ENCODE assay signal across 9 cellular contexts in genomic region chr7:121330053-121330833, GRCh38. TPM values are rescaled to one million over a fixed set of nuclear protein-coding genes. Genes with fewer than 3 reads are reported as not detected.
DNase-seq lines count a peak whose midpoint lies in the region; ATAC-seq, FAIRE-seq and TF ChIP-seq lines count a peak whose summit lies in the region.
"Had no signal": no experiment of that assay in that cellular context is flagged by ENCODE, and none has a peak within 500 bp of the region (broad histone marks: within the 10 kb centered on the region; RNA-seq: fewer than 3 reads in every experiment).

No MANE protein-coding gene starts in this region.

- peak overlapping the region; percentile 66 to 80 (median 71) for H3K4me3 ChIP-seq in BLaER1 treated with 17β-estradiol and CSF1 and Interleukin-3, amounts not matched to agents 10 nM and 100 nM
- peak overlapping the region; percentile 78 for H3K4me3 ChIP-seq in HUES6 (ENCODE audit: low read depth, low read length)
- H3K4me3 ChIP-seq in K562, result peak overlapping the region; percentile 7; the same call in 1 of the 2 replicates
- H3K4me3 ChIP-seq in lower lobe of right lung, result peak overlapping the region; percentile 36
- peak overlapping the region; percentile 30 for H3K4me3 ChIP-seq in upper lobe of right lung
- H3K4me3 ChIP-seq in OCI-LY7 (ENCODE audit: low read depth, low read length, poor library complexity, severe bottlenecking), result no peak overlapping the region

- peak overlapping the region; percentile 68 to 83 (median 81) for H3K9ac ChIP-seq in BLaER1 treated with 17β-estradiol and CSF1 and Interleukin-3, amounts not matched to agents 10 nM and 100 nM
- H3K9ac ChIP-seq in HUES6 (ENCODE audit: low read length), result no peak overlapping the region
- peak overlapping the region in 1 of 2 experiments; percentile 31; a peak in 1 of 4 replicates for H3K9ac ChIP-seq in K562 (ENCODE audit: insufficient read depth in 1 of 2, low read depth in 2 of 2, low read length in 2 of 2)

- in situ Hi-C loops in K562 (cut with MboI), result no loop called here

- no peak for TF ChIP-seq EP300 in K562 (IDR thresholded peaks at IDR 0.05; ENCODE audit: low read length)

- no peaks in the 10 kb centered on the region for H3K9me2 ChIP-seq in OCI-LY7 (ENCODE audit: insufficient read depth, low read length)

- TF ChIP-seq RAD21 in K562 (CRISPR knock-in tag; conservative IDR thresholded peaks at IDR 0.05 in 1 of 2, IDR thresholded peaks at IDR 0.05 in 1 of 2), result no peak

- peaks cover 71 to 91% (median 79%) of the 10 kb centered on the region in 11 experiments for H3K27me3 ChIP-seq in BLaER1 treated with 17β-estradiol and CSF1 and Interleukin-3, amounts not matched to agents 10 nM and 100 nM
- H3K27me3 ChIP-seq in HUES6 (ENCODE audit: control insufficient read depth, insufficient read depth, low read length), result peaks cover 49% of the 10 kb centered on the region
- peaks cover 42 to 52% of the 10 kb centered on the region in 2 experiments for H3K27me3 ChIP-seq in K562 (ENCODE audit: control insufficient read depth in 2 of 2, insufficient read depth in 2 of 2, low read length in 2 of 2)
- peaks cover 73% of the 10 kb centered on the region for H3K27me3 ChIP-seq in lower lobe of right lung (ENCODE audit: low read depth)
- H3K27me3 ChIP-seq in upper lobe of right lung, result peaks cover 81% of the 10 kb centered on the region

- peak overlapping the region in 10 of 11 experiments; percentile 23 to 82 (median 78); a peak in 20 of 22 replicates for H3K27ac ChIP-seq in BLaER1 treated with 17β-estradiol and CSF1 and Interleukin-3, amounts not matched to agents 10 nM and 100 nM
- H3K27ac ChIP-seq in HUES6 (ENCODE audit: low read depth, low read length) (no peak overlapping the region), K562 (ENCODE audit: extremely low read depth, low read depth, low read length) (no peak overlapping the region), lower lobe of right lung (no peak overlapping the region), upper lobe of right lung (no peak overlapping the region), OCI-LY7 (ENCODE audit: low read depth, low read length, poor library complexity, severe bottlenecking) (no peak overlapping the region)

- BruUV-seq in K562 (replicated peaks; lab: Mats Ljungman, UMichigan) (no TSS peak), OCI-LY7 (replicated peaks; lab: Mats Ljungman, UMichigan) (no TSS peak)

- peaks cover 20 to 42% (median 33%) of the 10 kb centered on the region in 10 experiments for H3K4me1 ChIP-seq in BLaER1 treated with 17β-estradiol and CSF1 and Interleukin-3, amounts not matched to agents 10 nM and 100 nM
- H3K4me1 ChIP-seq in HUES6 (ENCODE audit: control insufficient read depth, insufficient read depth, low read length), result no peaks in the 10 kb centered on the region; the same call in 1 of the 2 replicates
- peaks cover 0 to 22% of the 10 kb centered on the region in 2 experiments; a peak in 4 of 5 replicates for H3K4me1 ChIP-seq in K562 (replicated peaks in 1 of 2; ENCODE audit: control insufficient read depth in 2 of 2, insufficient read depth in 2 of 2, low read length in 2 of 2)
- H3K4me1 ChIP-seq in lower lobe of right lung, result peaks cover 12% of the 10 kb centered on the region
- peaks cover 13% of the 10 kb centered on the region for H3K4me1 ChIP-seq in upper lobe of right lung
- no peaks in the 10 kb centered on the region for H3K4me1 ChIP-seq in OCI-LY7 (ENCODE audit: insufficient read depth, low read length, poor library complexity, severe bottlenecking)

- H3K36me3 ChIP-seq in BLaER1 treated with 17β-estradiol and CSF1 and Interleukin-3, amounts not matched to agents 10 nM and 100 nM, result peaks cover 0 to 45% (median 8%) of the 10 kb centered on the region in 11 experiments; a peak in 12 of 22 replicates
- H3K36me3 ChIP-seq in HUES6 (ENCODE audit: control insufficient read depth, insufficient read depth, low read length) (no peaks in the 10 kb centered on the region), K562 (ENCODE audit: control insufficient read depth, insufficient read depth, low read length) (no peaks in the 10 kb centered on the region), lower lobe of right lung (no peaks in the 10 kb centered on the region), upper lobe of right lung (no peaks in the 10 kb centered on the region), OCI-LY7 (ENCODE audit: insufficient read depth, low read length) (no peaks in the 10 kb centered on the region)

- ATAC-seq in GM19035 (IDR thresholded peaks at IDR 0.05; ENCODE audit: unreplicated experiment), result peak; percentile 41
- peak; percentile 70 for ATAC-seq in K562
- ATAC-seq in lower lobe of right lung, result peak in 1 of 2 donors; percentile 34
- no peak for ATAC-seq in upper lobe of right lung

- FAIRE-seq in K562 (lab: Jason Lieb, UNC), result no peak

- peak overlapping the region; percentile 57 for H2AFZ ChIP-seq in K562 (ENCODE audit: low read depth, low read length)
- no peak overlapping the region for H2AFZ ChIP-seq in OCI-LY7 (ENCODE audit: low read length)

- H3K9me1 ChIP-seq in K562 (ENCODE audit: control insufficient read depth, insufficient read depth, low read length), result no peaks in the 10 kb centered on the region

- no peak for TF ChIP-seq POLR2A in K562 (conservative IDR thresholded peaks at IDR 0.05)

- POLR2A ChIA-PET in K562 (lab: Yijun Ruan, JAX), result interaction anchor here (0.6 to 1.3 kb wide), 5 partner anchors 19 to 673 kb away, joined by 3 to 4 read pairs (median 3); no protein-coding TSS in a partner anchor
- POLR2A ChIA-PET in OCI-LY7 (lab: Charles Lee), result no interaction called here

- no peaks in the 10 kb centered on the region for H3K79me2 ChIP-seq in K562 (ENCODE audit: control insufficient read depth, insufficient read depth, low read length)
- H3K79me2 ChIP-seq in OCI-LY7 (ENCODE audit: insufficient read depth, low read depth, low read length), result no peaks in the 10 kb centered on the region

- peak overlapping the region; percentile 69 to 98 (median 86) for H3K4me2 ChIP-seq in BLaER1 treated with 17β-estradiol and CSF1 and Interleukin-3, amounts not matched to agents 10 nM and 100 nM
- peak overlapping the region; percentile 67 for H3K4me2 ChIP-seq in K562 (ENCODE audit: insufficient read depth, low read length)
- no peak overlapping the region for H3K4me2 ChIP-seq in OCI-LY7 (ENCODE audit: low read length)

- TF ChIP-seq CTCF in K562 (IDR thresholded peaks at IDR 0.05 in 2 of 3, conservative IDR thresholded peaks at IDR 0.05 in 1 of 3; ENCODE audit: insufficient read depth in 2 of 3, low read depth in 1 of 3, low read length in 3 of 3), result no peak
- TF ChIP-seq CTCF in lower lobe of right lung (IDR thresholded peaks at IDR 0.05), result no peak
- TF ChIP-seq CTCF in upper lobe of right lung (IDR thresholded peaks at IDR 0.05), result no peak
- no peak for TF ChIP-seq CTCF in OCI-LY7 (conservative IDR thresholded peaks at IDR 0.05; ENCODE audit: low read length)

- no peaks in the 10 kb centered on the region for H3K9me3 ChIP-seq in BLaER1 treated with 17β-estradiol and CSF1 and Interleukin-3, amounts not matched to agents 10 nM and 100 nM (replicated peaks in 1 of 11)
- H3K9me3 ChIP-seq in HUES6 (ENCODE audit: control insufficient read depth, insufficient read depth, low read depth, low read length) (no peaks in the 10 kb centered on the region), K562 (replicated peaks; ENCODE audit: control insufficient read depth, insufficient read depth, low read depth, low read length) (no peaks in the 10 kb centered on the region), lower lobe of right lung (no peaks in the 10 kb centered on the region), upper lobe of right lung (no peaks in the 10 kb centered on the region), OCI-LY7 (ENCODE audit: low read length) (no peaks in the 10 kb centered on the region)

- CTCF ChIA-PET in K562 (lab: Yijun Ruan, JAX; ENCODE audit: low intra/inter-chr PET ratio) (no interaction called here), OCI-LY7 (lab: Charles Lee; ENCODE audit: unreplicated experiment) (interaction anchor here (0.6 kb wide), 1 partner anchor 21 kb away, joined by 3 read pairs; no protein-coding TSS in a partner anchor)

- intact Hi-C loops in K562 (cut with micrococcal nuclease) (loop anchor here (10.0 kb wide), 1 partner anchor 665 kb away; no protein-coding TSS in a partner anchor), lower lobe of right lung (cut with DNase I) (no loop called here), upper lobe of right lung (cut with DNase I) (no loop called here), OCI-LY7 (cut with micrococcal nuclease; ENCODE audit: unreplicated experiment) (loop anchor here (10.0 kb wide), 1 partner anchor 205 kb away; no protein-coding TSS in a partner anchor)

- WGBS in K562 (ENCODE audit: insufficient coverage, low coverage, missing lambda C conversion rate), result 2% methylated on average over 52 of the region's 52 CpGs

- peak; percentile 34 to 57 (median 46) for DNase-seq in K562 (ENCODE audit: extremely low read depth in 1 of 4, low spot score in 3 of 4)
- DNase-seq in lower lobe of right lung, result peak; percentile 31
- no peak for DNase-seq in upper lobe of right lung
- no peak for DNase-seq in OCI-LY7 (ENCODE audit: low spot score)
- no peak for DNase-seq in NCI-H2171 treated with DMSO at 0.1 percent for 48 hours (lab: John Stamatoyannopoulos, UW)

- H4K20me1 ChIP-seq in BLaER1 treated with 17β-estradiol and CSF1 and Interleukin-3, amounts not matched to agents 10 nM and 100 nM, result peaks cover 0 to 82% (median 27%) of the 10 kb centered on the region in 11 experiments; a peak in 17 of 22 replicates
- H4K20me1 ChIP-seq in K562 (replicated peaks; ENCODE audit: control insufficient read depth, insufficient read depth, low read length), result no peaks in the 10 kb centered on the region; the same call in 1 of the 2 replicates
- H4K20me1 ChIP-seq in OCI-LY7 (ENCODE audit: insufficient read depth, low read length), result no peaks in the 10 kb centered on the region

TF ChIP-seq in K562, 482 proteins besides CTCF, POLR2A, EP300 and RAD21 (continues in another document):
- no peak for TF ChIP-seq MCM2 (IDR thresholded peaks at IDR 0.05; ENCODE audit: low read depth)

RNA-seq across cellular contexts. Expression of gene WNT16, which starts 1.4 kb away (rescaled TPM):
- total RNA-seq in K562 (2011; cell fraction: chromatin; rRNA removed; ENCODE audit: low replicate concordance), result not detected in 2 replicates
- total RNA-seq in K562 (2011; cell fraction: nucleolus; rRNA removed), result not detected in 2 replicates
- not detected in 2 replicates for total RNA-seq in K562 (2011; cell fraction: nucleoplasm; rRNA removed)
- total RNA-seq in K562 (2014; rRNA removed), result not detected in 2 replicates
- total RNA-seq in K562 (2014; rRNA removed; fragmentation: Illumina TruSeq; extraction: Trizol), result not detected in 2 replicates
- total RNA-seq in K562 (2015; rRNA removed; fragmentation: Illumina TruSeq; extraction: Trizol), result not detected in 2 replicates
- not detected in 2 replicates for total RNA-seq in K562 (2021)
- polyA plus RNA-seq in K562 (2011; rRNA removed), result not detected in 2 replicates
- not detected in 2 replicates for polyA plus RNA-seq in K562 (2011; cell fraction: cytosol; rRNA removed)
- not detected in 2 replicates for polyA plus RNA-seq in K562 (2011; cell fraction: nucleus; rRNA removed)
- polyA plus RNA-seq in K562 (2012), result 0.05 and 0.15 TPM in 2 replicates
- polyA plus RNA-seq in K562 (2014; fragmentation: Illumina TruSeq; extraction: Trizol), result not detected in 2 replicates
- under 1 TPM; 0.06 to 0.07 TPM for polyA plus RNA-seq in K562 (2014; fragmentation: Nextera tagmentation; extraction: Ambion mirVana)
- not detected in 2 replicates for polyA plus RNA-seq in K562 (2014; rRNA removed)
- polyA minus RNA-seq in K562 (2011; rRNA and poly(A)+ RNA removed), result not detected in 2 replicates
- not detected in 2 replicates for polyA minus RNA-seq in K562 (2011; cell fraction: cytosol; rRNA and poly(A)+ RNA removed)
- not detected in 2 replicates for polyA minus RNA-seq in K562 (2011; cell fraction: nucleus; rRNA and poly(A)+ RNA removed)
- not detected for total RNA-seq in lower lobe of right lung
- total RNA-seq in upper lobe of right lung, result not detected
- total RNA-seq in OCI-LY7 (2014; rRNA removed; shearing (Covaris generic)), result not detected in 2 replicates
- total RNA-seq in OCI-LY7 (2022), result not detected in 2 replicates
- total RNA-seq: HT1080 had no signal

Comparison
In these comparisons a context has a peak if more than half of its experiments do, and no peak if none do; other contexts are left out.
1. H3K27ac ChIP-seq: peak in BLaER1 treated with 17β-estradiol and CSF1 and Interleukin-3, amounts not matched to agents 10 nM and 100 nM (10 of 11); none in HUES6 (single experiment), K562 (single experiment), lower lobe of right lung (single experiment), upper lobe of right lung (single experiment) and OCI-LY7 (single experiment).
2. DNase-seq: peak in K562 (4 of 4) and lower lobe of right lung (single experiment); none in upper lobe of right lung (single experiment), OCI-LY7 (single experiment) and NCI-H2171 treated with DMSO at 0.1 percent for 48 hours (single experiment).
3. intact Hi-C loops: an anchor here in K562 (10.0 kb wide) and OCI-LY7 (10.0 kb wide); none called in lower lobe of right lung and upper lobe of right lung.